1 cellular context compared by ENCODE assay signal in genomic region chr1:87805661-87806376, GRCh38.
A peak's percentile ranks its signal among the peaks of the same experiment; 100 is the strongest.
TF ChIP-seq lines count a peak whose summit lies in the region.

No MANE protein-coding gene starts in this region.

TF ChIP-seq in HepG2, 621 proteins besides CTCF, POLR2A, EP300 and RAD21 (continued from another document):
- TF ChIP-seq AKNA (CRISPR knock-in tag; IDR thresholded peaks at IDR 0.05; ENCODE audit: borderline replicate concordance) (no peak), ARID5B (CRISPR knock-in tag; IDR thresholded peaks at IDR 0.05) (0 out of 2 replicates have a peak, but pooled peaks have one; percentile 11), MAX (IDR thresholded peaks at IDR 0.05) (peak; percentile 33; the same call in 1 of the 2 replicates), CREM (IDR thresholded peaks at IDR 0.05) (no peak), CREM (CRISPR knock-in tag; IDR thresholded peaks at IDR 0.05) (no peak)
